ENCODE assay signal across 25 cellular contexts in the genomic region with DNA sequence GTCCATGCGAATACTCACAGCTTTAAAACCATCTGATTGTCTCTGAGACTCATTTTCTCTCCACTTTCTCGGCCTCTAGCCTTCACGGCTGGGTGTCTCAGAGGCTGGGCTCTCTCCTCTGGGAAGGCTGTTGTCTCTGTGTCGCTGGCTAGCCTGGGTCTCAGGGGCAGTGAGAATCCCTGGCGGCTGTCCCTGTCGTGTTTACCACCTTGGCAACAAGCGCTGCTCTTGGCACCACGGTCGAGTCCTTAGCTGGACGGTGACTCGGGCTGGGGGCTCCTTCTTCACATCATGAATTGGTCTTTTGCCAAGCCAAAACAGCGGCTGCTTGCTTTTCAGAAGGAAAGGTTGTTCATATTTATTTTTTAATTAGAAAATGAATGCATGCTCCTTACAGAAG.
A peak's percentile ranks its signal among the peaks of the same experiment; 100 is the strongest.
DNase-seq lines count a peak whose midpoint lies in the region; ATAC-seq and TF ChIP-seq lines count a peak whose summit lies in the region.
"Had no signal": no experiment of that assay in that cellular context is flagged by ENCODE, and none has a peak within 500 bp of the region (broad histone marks: within the 10 kb centered on the region; RNA-seq: fewer than 3 reads in every experiment).

No MANE protein-coding gene starts in this region.

- ATAC-seq in HG03432 (IDR thresholded peaks at IDR 0.05; ENCODE audit: unreplicated experiment) (no peak), body of pancreas (no peak), left colon (no peak)
- ATAC-seq: effector memory CD8-positive, alpha-beta T cell; natural killer cell; stimulated activated naive B cell treated with anti-CD40 and anti-IgM and Interleukin-4, amounts not matched to agents 10 μg/mL and 1 μg/mL and 100 μg/mL, for 72 hours; T-helper 17 cell had no signal

- no peak for TF ChIP-seq CTCF in body of pancreas (IDR thresholded peaks at IDR 0.05)

- H3K4me1 Mint-ChIP-seq in activated T-helper 2 cell treated with anti-CD3 and anti-CD28 coated beads, Interferon-gamma antibody, Interleukin-2, Interleukin-4, amounts not matched to agents 10 μg/mL and 5 μg/mL and 100 μg/mL, durations not matched to agents 14 hours and 24 hours and 36 hours (ENCODE audit: low read depth) = peaks cover 34% of the 10 kb centered on the region

- WGBS in body of pancreas, 2 donors = 75% methylated on average over 10 to 12 of the region's 12 CpGs

- no peak for TF ChIP-seq POLR2A in body of pancreas (IDR thresholded peaks at IDR 0.05)

- H3K27ac Mint-ChIP-seq in activated T-helper 2 cell treated with anti-CD3 and anti-CD28 coated beads, Interferon-gamma antibody, Interleukin-2, Interleukin-4, amounts not matched to agents 10 μg/mL and 5 μg/mL and 100 μg/mL, durations not matched to agents 14 hours and 24 hours and 36 hours = no peak overlapping the region
- H3K27ac Mint-ChIP-seq: CD4-positive, alpha-beta memory T cell; effector memory CD8-positive, alpha-beta T cell; natural killer cell; T-helper 17 cell had no signal

- H3K4me3 ChIP-seq in body of pancreas = no peak overlapping the region
- H3K4me3 ChIP-seq: GM23248, PC-9, thoracic aorta had no signal

- no peak overlapping the region for H3K4me3 Mint-ChIP-seq in activated T-helper 2 cell treated with anti-CD3 and anti-CD28 coated beads, Interferon-gamma antibody, Interleukin-2, Interleukin-4, amounts not matched to agents 10 μg/mL and 5 μg/mL and 100 μg/mL, durations not matched to agents 14 hours and 24 hours and 36 hours (ENCODE audit: low read depth)
- H3K4me3 Mint-ChIP-seq: CD4-positive, alpha-beta memory T cell; effector memory CD8-positive, alpha-beta T cell; natural killer cell; T-helper 17 cell had no signal

- intact Hi-C loops in activated T-helper 2 cell treated with anti-CD3 and anti-CD28 coated beads, Interferon-gamma antibody, Interleukin-2, Interleukin-4, amounts not matched to agents 10 μg/mL and 5 μg/mL and 100 μg/mL, durations not matched to agents 14 hours and 24 hours and 36 hours (cut with micrococcal nuclease) = no loop called here
- intact Hi-C loops in body of pancreas (cut with DNase I) = no loop called here
- intact Hi-C loops in left colon (cut with DNase I, micrococcal nuclease) = no loop called here

- peak; percentile 34 for DNase-seq in Ammon's horn (ENCODE audit: low spot score)
- DNase-seq in DMS79 treated with DMSO at 0.1 percent for 48 hours (lab: John Stamatoyannopoulos, UW) = peak; percentile 39
- DNase-seq in NCI-H69 (lab: John Stamatoyannopoulos, UW) = peak; percentile 67
- DNase-seq in activated T-helper 2 cell treated with anti-CD3 and anti-CD28 coated beads, Interferon-gamma antibody, Interleukin-2, Interleukin-4, amounts not matched to agents 10 μg/mL and 5 μg/mL and 100 μg/mL, durations not matched to agents 14 hours and 24 hours and 36 hours (ENCODE audit: low spot score) = no peak
- no peak for DNase-seq in body of pancreas
- DNase-seq in left colon = no peak
- DNase-seq: activated CD4-positive, alpha-beta T cell treated with anti-CD3 and anti-CD28 coated beads, Interleukin-2, amount 50 U/mL, for 48 hours; activated naive CD4-positive, alpha-beta T cell; activated T-cell treated with anti-CD3 and anti-CD28 coated beads for 4 hours; CD4-positive, alpha-beta memory T cell; cerebellar nuclear complex; effector memory CD8-positive, alpha-beta T cell; GM23248; left cardiac atrium; MM.1S; natural killer cell; NCI-H1930; NCI-H526 treated with DMSO at 0.1 percent for 48 hours; PC-9; stimulated activated CD4-positive, alpha-beta T cell treated with anti-CD3 and anti-CD28 coated beads, Interleukin-2, amount 100 ng/mL, for 24 hours; stimulated activated naive B cell treated with anti-CD40 and anti-IgM and Interleukin-4, amounts not matched to agents 10 μg/mL and 1 μg/mL and 100 μg/mL, for 72 hours; T-helper 17 cell had no signal

- no peaks in the 10 kb centered on the region for H3K9me3 Mint-ChIP-seq in activated T-helper 2 cell treated with anti-CD3 and anti-CD28 coated beads, Interferon-gamma antibody, Interleukin-2, Interleukin-4, amounts not matched to agents 10 μg/mL and 5 μg/mL and 100 μg/mL, durations not matched to agents 14 hours and 24 hours and 36 hours
- H3K9me3 Mint-ChIP-seq: CD4-positive, alpha-beta memory T cell; effector memory CD8-positive, alpha-beta T cell; natural killer cell; stimulated activated naive B cell treated with anti-CD40 and anti-IgM and Interleukin-4, amounts not matched to agents 10 μg/mL and 1 μg/mL and 100 μg/mL, for 72 hours had no signal

- H3K36me3 Mint-ChIP-seq in activated T-helper 2 cell treated with anti-CD3 and anti-CD28 coated beads, Interferon-gamma antibody, Interleukin-2, Interleukin-4, amounts not matched to agents 10 μg/mL and 5 μg/mL and 100 μg/mL, durations not matched to agents 14 hours and 24 hours and 36 hours (ENCODE audit: low read depth) = peaks cover 45% of the 10 kb centered on the region
- H3K36me3 Mint-ChIP-seq: natural killer cell had no signal

- H3K4me1 ChIP-seq in body of pancreas = no peaks in the 10 kb centered on the region

- no peaks in the 10 kb centered on the region for H3K36me3 ChIP-seq in body of pancreas (replicated peaks in 1 of 2; ENCODE audit: insufficient read depth in 1 of 2, low read depth in 2 of 2)
- H3K36me3 ChIP-seq: thoracic aorta had no signal

- no peaks in the 10 kb centered on the region for H3K9me3 ChIP-seq in body of pancreas
- H3K9me3 ChIP-seq: thoracic aorta had no signal

- no peaks in the 10 kb centered on the region for H3K27me3 Mint-ChIP-seq in activated T-helper 2 cell treated with anti-CD3 and anti-CD28 coated beads, Interferon-gamma antibody, Interleukin-2, Interleukin-4, amounts not matched to agents 10 μg/mL and 5 μg/mL and 100 μg/mL, durations not matched to agents 14 hours and 24 hours and 36 hours (ENCODE audit: low read depth)
- H3K27me3 Mint-ChIP-seq: CD4-positive, alpha-beta memory T cell; effector memory CD8-positive, alpha-beta T cell; stimulated activated naive B cell treated with anti-CD40 and anti-IgM and Interleukin-4, amounts not matched to agents 10 μg/mL and 1 μg/mL and 100 μg/mL, for 72 hours; T-helper 17 cell had no signal

- peak overlapping the region; percentile 56 for H3K27ac ChIP-seq in cingulate gyrus (ENCODE audit: low read depth, low read length)
- H3K27ac ChIP-seq in body of pancreas = no peak overlapping the region
- H3K27ac ChIP-seq: GM23248, PC-9, thoracic aorta had no signal

- H3K27me3 ChIP-seq in body of pancreas = no peaks in the 10 kb centered on the region

Comparison
In these comparisons a context has a peak if more than half of its experiments do, and no peak if none do; other contexts are left out.
1. DNase-seq: peak in Ammon's horn (single experiment), DMS79 treated with DMSO at 0.1 percent for 48 hours (single experiment) and NCI-H69 (single experiment); none in activated T-helper 2 cell treated with anti-CD3 and anti-CD28 coated beads, Interferon-gamma antibody, Interleukin-2, Interleukin-4, amounts not matched to agents 10 μg/mL and 5 μg/mL and 100 μg/mL, durations not matched to agents 14 hours and 24 hours and 36 hours (single experiment), body of pancreas (0 of 4) and left colon (0 of 2).